ENCODE assay signal across 38 cellular contexts in genomic region chr1:79592707-79593106, GRCh38.
"Had no signal": no experiment of that assay in that cellular context is flagged by ENCODE, and none has a peak within 500 bp of the region (broad histone marks: within the 10 kb centered on the region; RNA-seq: fewer than 3 reads in every experiment).

No MANE protein-coding gene starts in this region.

- H3K4me3 Mint-ChIP-seq: activated CD4-positive, alpha-beta memory T cell treated with anti-CD3 and anti-CD28 coated beads, Interleukin-2, amount 10 ng/mL, durations not matched to agents 7 days and 5 days; activated CD4-positive, alpha-beta T cell treated with anti-CD3 and anti-CD28 coated beads for 36 hours; activated CD4-positive, alpha-beta T cell treated with anti-CD3 and anti-CD28 coated beads, Interleukin-2, amount 10 ng/mL, durations not matched to agents 7 days and 5 days; activated CD8-positive, alpha-beta memory T cell treated with anti-CD3 and anti-CD28 coated beads, Interleukin-2, amount 10 ng/mL, durations not matched to agents 7 days and 5 days; activated CD8-positive, alpha-beta T cell treated with anti-CD3 and anti-CD28 coated beads, Interleukin-2, amount 10 ng/mL, durations not matched to agents 7 days and 5 days; activated naive CD4-positive, alpha-beta T cell treated with anti-CD3 and anti-CD28 coated beads, Interleukin-2, amount 10 ng/mL, durations not matched to agents 7 days and 5 days; activated naive CD4-positive, alpha-beta T cell treated with anti-CD3 and anti-CD28 coated beads, Interleukin-2, amount 50 U/mL, for 24 hours; activated naive CD8-positive, alpha-beta T cell; activated naive CD8-positive, alpha-beta T cell treated with anti-CD3 and anti-CD28 coated beads, Interleukin-2, amount 10 ng/mL, durations not matched to agents 7 days and 5 days; activated naive CD8-positive, alpha-beta T cell treated with anti-CD3 and anti-CD28 coated beads, Interleukin-2, amount 50 U/mL, for 24 hours; activated T-cell treated with anti-CD3 and anti-CD28 coated beads, Interleukin-2, amount 50 U/mL, for 24 hours; T-helper 1 cell treated with Interleukin-12 subunit alpha and Interleukin-12 subunit beta and Interleukin-4 antibody, amounts not matched to agents 30 μg/mL and 1 μg/mL, for 36 hours; T-helper 2 cell treated with Interferon-gamma antibody and Interleukin-4, amounts not matched to agents 5 μg/mL and 100 μg/mL, for 36 hours; WTC11 had no signal

- H3K27me3 Mint-ChIP-seq: activated CD4-positive, alpha-beta memory T cell treated with anti-CD3 and anti-CD28 coated beads, Interleukin-2, amount 10 ng/mL, durations not matched to agents 7 days and 5 days; activated CD4-positive, alpha-beta T cell treated with anti-CD3 and anti-CD28 coated beads for 36 hours; activated CD4-positive, alpha-beta T cell treated with anti-CD3 and anti-CD28 coated beads, Interleukin-2, amount 10 ng/mL, durations not matched to agents 7 days and 5 days; activated CD8-positive, alpha-beta memory T cell treated with anti-CD3 and anti-CD28 coated beads, Interleukin-2, amount 10 ng/mL, durations not matched to agents 7 days and 5 days; activated naive CD4-positive, alpha-beta T cell treated with anti-CD3 and anti-CD28 coated beads, Interleukin-2, amount 10 ng/mL, durations not matched to agents 7 days and 5 days; activated naive CD4-positive, alpha-beta T cell treated with anti-CD3 and anti-CD28 coated beads, Interleukin-2, amount 50 U/mL, for 24 hours; activated naive CD8-positive, alpha-beta T cell; activated naive CD8-positive, alpha-beta T cell treated with anti-CD3 and anti-CD28 coated beads, Interleukin-2, amount 10 ng/mL, durations not matched to agents 7 days and 5 days; activated naive CD8-positive, alpha-beta T cell treated with anti-CD3 and anti-CD28 coated beads, Interleukin-2, amount 50 U/mL, for 24 hours; activated T-cell treated with anti-CD3 and anti-CD28 coated beads, Interleukin-2, amount 50 U/mL, for 24 hours had no signal

- DNase-seq: activated CD4-positive, alpha-beta memory T cell treated with anti-CD3 and anti-CD28 coated beads, Interleukin-2, amount 10 ng/mL, durations not matched to agents 7 days and 5 days; activated CD4-positive, alpha-beta T cell treated with anti-CD3 and anti-CD28 coated beads for 1 hour; activated CD4-positive, alpha-beta T cell treated with anti-CD3 and anti-CD28 coated beads for 36 hours; activated CD4-positive, alpha-beta T cell treated with anti-CD3 and anti-CD28 coated beads for 48 hours; activated CD4-positive, alpha-beta T cell treated with anti-CD3 and anti-CD28 coated beads, Interleukin-2, amount 10 ng/mL, durations not matched to agents 7 days and 5 days; activated CD4-positive, alpha-beta T cell treated with anti-CD3 and anti-CD28 coated beads, Interleukin-2, amount 50 U/mL, for 48 hours; activated CD4-positive, CD25-positive, alpha-beta regulatory T cell; activated CD8-positive, alpha-beta memory T cell treated with anti-CD3 and anti-CD28 coated beads for 24 hours; activated CD8-positive, alpha-beta memory T cell treated with anti-CD3 and anti-CD28 coated beads, Interleukin-2, amount 10 ng/mL, durations not matched to agents 7 days and 5 days; activated CD8-positive, alpha-beta memory T cell treated with anti-CD3 and anti-CD28 coated beads, Interleukin-2, amount 50 U/mL, for 48 hours; activated CD8-positive, alpha-beta T cell treated with anti-CD3 and anti-CD28 coated beads, Interleukin-2, amount 10 ng/mL, durations not matched to agents 7 days and 5 days; activated effector memory CD4-positive, alpha-beta T cell treated with Interleukin-2 at 50 U/mL for 16 hours; activated gamma-delta T cell; activated naive CD4-positive, alpha-beta T cell treated with anti-CD3 and anti-CD28 coated beads, Interleukin-2, amount 10 ng/mL, durations not matched to agents 7 days and 5 days; activated naive CD4-positive, alpha-beta T cell treated with Interleukin-2 at 50 U/mL for 16 hours; activated naive CD8-positive, alpha-beta T cell treated with anti-CD3 and anti-CD28 coated beads, Interleukin-2, amount 10 ng/mL, durations not matched to agents 7 days and 5 days; activated naive CD8-positive, alpha-beta T cell treated with anti-CD3 and anti-CD28 coated beads, Interleukin-2, amount 50 U/mL, for 24 hours; activated T-cell treated with anti-CD3 and anti-CD28 coated beads, Interleukin-2, amount 50 U/mL, for 24 hours; activated T-cell treated with anti-CD3 and anti-CD28 coated beads, Interleukin-2, amount 50 U/mL, for 48 hours; adrenal gland; amniotic stem cell; aorta; body of pancreas; brain microvascular endothelial cell; central memory CD4-positive, alpha-beta T cell; T-helper 2 cell; T-helper 9 cell; WERI-Rb-1 had no signal

- H3K36me3 ChIP-seq: adrenal gland, brain microvascular endothelial cell, breast epithelium, WERI-Rb-1 had no signal

- H3K4me1 Mint-ChIP-seq: activated CD4-positive, alpha-beta memory T cell treated with anti-CD3 and anti-CD28 coated beads, Interleukin-2, amount 10 ng/mL, durations not matched to agents 7 days and 5 days; activated CD4-positive, alpha-beta T cell treated with anti-CD3 and anti-CD28 coated beads for 36 hours; activated CD4-positive, alpha-beta T cell treated with anti-CD3 and anti-CD28 coated beads, Interleukin-2, amount 10 ng/mL, durations not matched to agents 7 days and 5 days; activated CD8-positive, alpha-beta memory T cell treated with anti-CD3 and anti-CD28 coated beads, Interleukin-2, amount 10 ng/mL, durations not matched to agents 7 days and 5 days; activated naive CD4-positive, alpha-beta T cell treated with anti-CD3 and anti-CD28 coated beads, Interleukin-2, amount 10 ng/mL, durations not matched to agents 7 days and 5 days; activated naive CD4-positive, alpha-beta T cell treated with anti-CD3 and anti-CD28 coated beads, Interleukin-2, amount 50 U/mL, for 24 hours; activated naive CD8-positive, alpha-beta T cell treated with anti-CD3 and anti-CD28 coated beads, Interleukin-2, amount 10 ng/mL, durations not matched to agents 7 days and 5 days; activated naive CD8-positive, alpha-beta T cell treated with anti-CD3 and anti-CD28 coated beads, Interleukin-2, amount 50 U/mL, for 24 hours had no signal

- H3K4me3 ChIP-seq: adrenal gland, body of pancreas, breast epithelium had no signal

- H3K4me1 ChIP-seq: adrenal gland, body of pancreas, breast epithelium had no signal

- ATAC-seq: activated CD4-positive, alpha-beta T cell treated with anti-CD3 and anti-CD28 coated beads for 36 hours; activated CD4-positive, CD25-positive, alpha-beta regulatory T cell treated with anti-CD3 and anti-CD28 coated beads, Interleukin-2, amount 50 U/mL, for 24 hours; activated CD8-positive, alpha-beta memory T cell treated with anti-CD3 and anti-CD28 coated beads, Interleukin-2, amount 10 ng/mL, durations not matched to agents 7 days and 5 days; activated CD8-positive, alpha-beta T cell treated with anti-CD3 and anti-CD28 coated beads, Interleukin-2, amount 10 ng/mL, durations not matched to agents 7 days and 5 days; activated naive CD8-positive, alpha-beta T cell treated with anti-CD3 and anti-CD28 coated beads, Interleukin-2, amount 50 U/mL, for 24 hours; body of pancreas; WTC11 had no signal

- H3K36me3 Mint-ChIP-seq: activated CD8-positive, alpha-beta memory T cell treated with anti-CD3 and anti-CD28 coated beads, Interleukin-2, amount 10 ng/mL, durations not matched to agents 7 days and 5 days; activated naive CD4-positive, alpha-beta T cell treated with anti-CD3 and anti-CD28 coated beads, Interleukin-2, amount 10 ng/mL, durations not matched to agents 7 days and 5 days; activated naive CD4-positive, alpha-beta T cell treated with anti-CD3 and anti-CD28 coated beads, Interleukin-2, amount 50 U/mL, for 24 hours; activated naive CD8-positive, alpha-beta T cell; activated naive CD8-positive, alpha-beta T cell treated with anti-CD3 and anti-CD28 coated beads, Interleukin-2, amount 10 ng/mL, durations not matched to agents 7 days and 5 days had no signal

- H3K27ac Mint-ChIP-seq: activated CD4-positive, alpha-beta memory T cell treated with anti-CD3 and anti-CD28 coated beads, Interleukin-2, amount 10 ng/mL, durations not matched to agents 7 days and 5 days; activated CD4-positive, alpha-beta T cell treated with anti-CD3 and anti-CD28 coated beads for 36 hours; activated CD4-positive, alpha-beta T cell treated with anti-CD3 and anti-CD28 coated beads, Interleukin-2, amount 10 ng/mL, durations not matched to agents 7 days and 5 days; activated CD8-positive, alpha-beta memory T cell treated with anti-CD3 and anti-CD28 coated beads, Interleukin-2, amount 10 ng/mL, durations not matched to agents 7 days and 5 days; activated CD8-positive, alpha-beta T cell treated with anti-CD3 and anti-CD28 coated beads, Interleukin-2, amount 10 ng/mL, durations not matched to agents 7 days and 5 days; activated naive CD4-positive, alpha-beta T cell treated with anti-CD3 and anti-CD28 coated beads, Interleukin-2, amount 10 ng/mL, durations not matched to agents 7 days and 5 days; activated naive CD4-positive, alpha-beta T cell treated with anti-CD3 and anti-CD28 coated beads, Interleukin-2, amount 50 U/mL, for 24 hours; activated naive CD8-positive, alpha-beta T cell; activated naive CD8-positive, alpha-beta T cell treated with anti-CD3 and anti-CD28 coated beads, Interleukin-2, amount 10 ng/mL, durations not matched to agents 7 days and 5 days; activated naive CD8-positive, alpha-beta T cell treated with anti-CD3 and anti-CD28 coated beads, Interleukin-2, amount 50 U/mL, for 24 hours; activated T-cell treated with anti-CD3 and anti-CD28 coated beads, Interleukin-2, amount 50 U/mL, for 24 hours; activated T-helper 2 cell treated with anti-CD3 and anti-CD28 coated beads, Interferon-gamma antibody, Interleukin-2, Interleukin-4, amounts not matched to agents 10 μg/mL and 5 μg/mL and 100 μg/mL, durations not matched to agents 14 hours and 24 hours and 36 hours; T-helper 1 cell treated with Interleukin-12 subunit alpha and Interleukin-12 subunit beta and Interleukin-4 antibody, amounts not matched to agents 30 μg/mL and 1 μg/mL, for 36 hours; T-helper 2 cell treated with Interferon-gamma antibody and Interleukin-4, amounts not matched to agents 5 μg/mL and 100 μg/mL, for 36 hours; WTC11 had no signal

- H3K27ac ChIP-seq: adrenal gland, body of pancreas, brain microvascular endothelial cell, breast epithelium, WERI-Rb-1 had no signal

- H3K9me3 Mint-ChIP-seq: activated CD4-positive, alpha-beta memory T cell treated with anti-CD3 and anti-CD28 coated beads, Interleukin-2, amount 10 ng/mL, durations not matched to agents 7 days and 5 days; activated naive CD8-positive, alpha-beta T cell treated with anti-CD3 and anti-CD28 coated beads, Interleukin-2, amount 10 ng/mL, durations not matched to agents 7 days and 5 days; T-helper 2 cell treated with Interferon-gamma antibody and Interleukin-4, amounts not matched to agents 5 μg/mL and 100 μg/mL, for 36 hours had no signal

- H3K9me3 ChIP-seq: adrenal gland, body of pancreas, breast epithelium had no signal

- FAIRE-seq: astrocyte, colon had no signal

- H3K27me3 ChIP-seq: adrenal gland, body of pancreas, brain microvascular endothelial cell, breast epithelium had no signal
